20 cellular contexts compared by ENCODE assay signal in genomic region chr14:64737391-64738305, GRCh38. TPM values are rescaled to one million over a fixed set of nuclear protein-coding genes. Genes with fewer than 3 reads are reported as not detected.
DNase-seq lines count a peak whose midpoint lies in the region; ATAC-seq, FAIRE-seq and TF ChIP-seq lines count a peak whose summit lies in the region.
"Had no signal": no experiment of that assay in that cellular context is flagged by ENCODE, and none has a peak within 500 bp of the region (broad histone marks: within the 10 kb centered on the region; RNA-seq: fewer than 3 reads in every experiment).

No MANE protein-coding gene starts in this region.

- no peak overlapping the region for H3K4me3 ChIP-seq in BLaER1
- no peak overlapping the region for H3K4me3 ChIP-seq in RWPE2 (ENCODE audit: severe bottlenecking)
- H3K4me3 ChIP-seq in iPS-20b (ENCODE audit: low read length) = no peak overlapping the region
- H3K4me3 ChIP-seq in psoas muscle = no peak overlapping the region
- H3K4me3 ChIP-seq: colonic mucosa had no signal

- peak overlapping the region; percentile 60 for H3K27ac ChIP-seq in BLaER1
- no peak overlapping the region for H3K27ac ChIP-seq in RWPE2 (ENCODE audit: poor library complexity, severe bottlenecking)
- peak overlapping the region; percentile 22 for H3K27ac ChIP-seq in iPS-20b (ENCODE audit: low read length)
- H3K27ac ChIP-seq in psoas muscle = no peak overlapping the region
- H3K27ac ChIP-seq: colonic mucosa had no signal

- DNase-seq in RWPE2 (ENCODE audit: low spot score) (peak; percentile 54), psoas muscle (no peak), GDM1 (lab: John Stamatoyannopoulos, UW) (no peak), GM12892 (ENCODE audit: insufficient read length) (no peak), GOT3 (lab: John Stamatoyannopoulos, UW) (no peak)
- DNase-seq: CD4-positive, CD25-positive, alpha-beta regulatory T cell; DMS 273 treated with DMSO at 0.1 percent for 48 hours; immature natural killer cell; NCI-H1092; NCI-H1930; NCI-H226; PC-3; T-cell had no signal

- H3K9ac ChIP-seq in BLaER1 = no peak overlapping the region
- H3K9ac ChIP-seq in iPS-20b (ENCODE audit: low read depth, low read length) = no peak overlapping the region

- H3K4me1 ChIP-seq in BLaER1 = peaks cover 47% of the 10 kb centered on the region
- H3K4me1 ChIP-seq in RWPE2 (ENCODE audit: insufficient read depth, poor library complexity, severe bottlenecking) = no peaks in the 10 kb centered on the region
- H3K4me1 ChIP-seq in iPS-20b (ENCODE audit: insufficient read depth, low read length) = no peaks in the 10 kb centered on the region
- H3K4me1 ChIP-seq in psoas muscle = no peaks in the 10 kb centered on the region

- H3K4me2 ChIP-seq in BLaER1 = peak overlapping the region; percentile 83

- WGBS in psoas muscle, 3 donors = 75 to 89% (median 83%) methylated on average over 16 to 18 of the region's 18 CpGs

- FAIRE-seq in GM12892 (lab: Jason Lieb, UNC) = no peak
- FAIRE-seq: endometrium, TTC549 had no signal

- H3K36me3 ChIP-seq in BLaER1 = peaks cover 39% of the 10 kb centered on the region
- H3K36me3 ChIP-seq in RWPE2 (ENCODE audit: low read depth) = peaks cover 99% of the 10 kb centered on the region
- H3K36me3 ChIP-seq in iPS-20b (ENCODE audit: insufficient read depth, low read depth, low read length) = peaks cover 87% of the 10 kb centered on the region
- H3K36me3 ChIP-seq in psoas muscle (ENCODE audit: insufficient read depth in 1 of 2, low read depth in 1 of 2) = peaks cover 0 to 18% of the 10 kb centered on the region in 2 donors

- H3K9me3 ChIP-seq in BLaER1 (no peaks in the 10 kb centered on the region), RWPE2 (ENCODE audit: severe bottlenecking) (no peaks in the 10 kb centered on the region), iPS-20b (ENCODE audit: insufficient read depth, low read depth, low read length) (no peaks in the 10 kb centered on the region), psoas muscle (no peaks in the 10 kb centered on the region)
- H3K9me3 ChIP-seq: colonic mucosa had no signal

- no peaks in the 10 kb centered on the region for H4K20me1 ChIP-seq in BLaER1

- intact Hi-C loops in psoas muscle (cut with DNase I) = no loop called here

- H3K27me3 ChIP-seq in BLaER1 (no peaks in the 10 kb centered on the region), RWPE2 (ENCODE audit: insufficient read depth, poor library complexity, severe bottlenecking) (no peaks in the 10 kb centered on the region), iPS-20b (ENCODE audit: insufficient read depth, low read length) (no peaks in the 10 kb centered on the region), psoas muscle (ENCODE audit: insufficient read depth in 3 of 3, low read length in 2 of 3) (no peaks in the 10 kb centered on the region)
- H3K27me3 ChIP-seq: colonic mucosa had no signal

- TF ChIP-seq CTCF in RWPE2 (IDR thresholded peaks at IDR 0.05; ENCODE audit: poor library complexity, severe bottlenecking) (no peak), psoas muscle (IDR thresholded peaks at IDR 0.05) (no peak)

- ATAC-seq in RWPE2 (ENCODE audit: low read depth) (no peak), psoas muscle (peak in 3 of 4 donors; percentile 2 to 13 (median 5)), GM21576 (IDR thresholded peaks at IDR 0.05; ENCODE audit: unreplicated experiment) (no peak)
- ATAC-seq: naive thymus-derived CD8-positive, alpha-beta T cell; PC-3; T-cell had no signal

- TF ChIP-seq POLR2A in GM12892 (IDR thresholded peaks at IDR 0.05; ENCODE audit: low read depth, low read length) = no peak

RNA-seq across cellular contexts. Expression of gene PLEKHG3, which starts 33.4 kb away (rescaled TPM):
- 1 to 10 TPM; 5.2 to 8.2 (median 6.5) TPM for total RNA-seq in psoas muscle
- polyA plus RNA-seq in psoas muscle = 1 to 10 TPM; 1.9 to 3.1 (median 2.8) TPM
- polyA plus RNA-seq in GM12892 (2012; ENCODE audit: missing spikeins) = 0.30 TPM

Comparison
In these comparisons a context has a peak if more than half of its experiments do, and no peak if none do; other contexts are left out.
1. H3K27ac ChIP-seq: peak in BLaER1 (single experiment) and iPS-20b (single experiment); none in RWPE2 (single experiment) and psoas muscle (single experiment).
2. ATAC-seq: peak in psoas muscle (3 of 4); none in RWPE2 (single experiment) and GM21576 (single experiment).